ENCODE assay signal across 15 cellular contexts in the genomic region with DNA sequence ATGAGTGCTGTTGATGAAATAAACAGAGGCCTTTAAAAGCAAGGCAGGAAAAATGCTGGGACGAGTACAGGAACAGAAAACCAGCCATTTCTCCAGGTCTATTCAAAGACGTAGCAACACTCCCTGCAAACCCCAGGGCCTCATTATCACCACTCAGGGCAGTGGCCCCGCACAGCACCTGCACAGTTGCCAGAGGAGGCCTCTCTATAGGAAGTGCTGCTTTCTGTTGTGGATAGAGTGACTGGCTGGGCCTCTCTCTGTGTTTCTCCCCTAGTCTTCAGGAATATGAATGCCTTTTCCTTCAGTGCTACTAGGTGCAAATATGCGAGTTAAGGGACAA.
DNase-seq lines count a peak whose midpoint lies in the region; ATAC-seq and TF ChIP-seq lines count a peak whose summit lies in the region.
"Had no signal": no experiment of that assay in that cellular context is flagged by ENCODE, and none has a peak within 500 bp of the region (broad histone marks: within the 10 kb centered on the region; RNA-seq: fewer than 3 reads in every experiment).

No MANE protein-coding gene starts in this region.

- TF ChIP-seq CTCF in BE2C (IDR thresholded peaks at IDR 0.05; ENCODE audit: low read depth, low read length) (no peak), nephron progenitor cell (IDR thresholded peaks at IDR 0.05) (no peak)

- no peaks in the 10 kb centered on the region for H3K9me3 ChIP-seq in BE2C

- peak overlapping the region; percentile 94 for H3K27ac Mint-ChIP-seq in nephron progenitor cell
- H3K27ac Mint-ChIP-seq: CD8-positive, alpha-beta T cell had no signal

- peaks cover 17% of the 10 kb centered on the region for H3K4me1 ChIP-seq in BE2C

- DNase-seq in BE2C: no peak
- DNase-seq in DMS79 (lab: John Stamatoyannopoulos, UW): peak; percentile 4
- DNase-seq in SK-N-DZ (ENCODE audit: low spot score): peak; percentile 12
- DNase-seq in nephron progenitor cell: no peak
- DNase-seq in AG08395 (ENCODE audit: low spot score): no peak
- DNase-seq in T-helper 9 cell: no peak
- DNase-seq: CD8-positive, alpha-beta T cell; EL; Kasumi-1; NCI-H146; NCI-H748 treated with DMSO at 0.1 percent for 48 hours; SHP77; SW 1271 had no signal

- H3K9me3 Mint-ChIP-seq in nephron progenitor cell: peaks cover 4% of the 10 kb centered on the region
- H3K9me3 Mint-ChIP-seq: CD8-positive, alpha-beta T cell had no signal

- no peaks in the 10 kb centered on the region for H3K27me3 Mint-ChIP-seq in nephron progenitor cell (ENCODE audit: low read depth, poor library complexity)

- H3K4me3 ChIP-seq in BE2C (ENCODE audit: low read depth, low read length): peak overlapping the region; percentile 1; the same call in 1 of the 2 replicates

- peaks cover 46% of the 10 kb centered on the region for H3K4me1 Mint-ChIP-seq in nephron progenitor cell

- H3K27me3 ChIP-seq in BE2C: no peaks in the 10 kb centered on the region

- H3K4me3 Mint-ChIP-seq in nephron progenitor cell: no peak overlapping the region
- H3K4me3 Mint-ChIP-seq: CD8-positive, alpha-beta T cell had no signal

- H3K36me3 Mint-ChIP-seq in nephron progenitor cell (ENCODE audit: low read depth): peaks cover 32% of the 10 kb centered on the region
- H3K36me3 Mint-ChIP-seq: CD8-positive, alpha-beta T cell had no signal

- H3K36me3 ChIP-seq in BE2C: peaks cover 44% of the 10 kb centered on the region

- no peak for ATAC-seq in activated CD4-positive, CD25-positive, alpha-beta regulatory T cell treated with anti-CD3 and anti-CD28 coated beads, Interleukin-2, amount 50 U/mL, for 24 hours
- ATAC-seq: CD8-positive, alpha-beta T cell; Panc1 had no signal

Comparison
In these comparisons a context has a peak if more than half of its experiments do, and no peak if none do; other contexts are left out.
1. DNase-seq: peak in DMS79 (single experiment) and SK-N-DZ (single experiment); none in BE2C (single experiment), nephron progenitor cell (single experiment), AG08395 (single experiment) and T-helper 9 cell (single experiment).